Comparison of ENCODE assay signal across 1 cellular context in genomic region chr17:27506348-27507218, GRCh38.
TF ChIP-seq lines count a peak whose summit lies in the region.

No MANE protein-coding gene starts in this region.

TF ChIP-seq in K562, 482 proteins besides CTCF, POLR2A, EP300 and RAD21 (continued from another document):
- no peak for TF ChIP-seq ZBTB11 (CRISPR knock-in tag; IDR thresholded peaks at IDR 0.05)
- TF ChIP-seq NBN (IDR thresholded peaks at IDR 0.05; ENCODE audit: low read depth) = no peak
- no peak for TF ChIP-seq RERE (CRISPR knock-in tag; IDR thresholded peaks at IDR 0.05; ENCODE audit: borderline replicate concordance)
- TF ChIP-seq ZBTB7A (IDR thresholded peaks at IDR 0.05; ENCODE audit: borderline replicate concordance, control insufficient read depth, low read depth, low read length) = 0 out of 2 replicates have a peak, but pooled peaks have one; percentile 12
